Comparison of ENCODE assay signal across 3 cellular contexts in the genomic region with DNA sequence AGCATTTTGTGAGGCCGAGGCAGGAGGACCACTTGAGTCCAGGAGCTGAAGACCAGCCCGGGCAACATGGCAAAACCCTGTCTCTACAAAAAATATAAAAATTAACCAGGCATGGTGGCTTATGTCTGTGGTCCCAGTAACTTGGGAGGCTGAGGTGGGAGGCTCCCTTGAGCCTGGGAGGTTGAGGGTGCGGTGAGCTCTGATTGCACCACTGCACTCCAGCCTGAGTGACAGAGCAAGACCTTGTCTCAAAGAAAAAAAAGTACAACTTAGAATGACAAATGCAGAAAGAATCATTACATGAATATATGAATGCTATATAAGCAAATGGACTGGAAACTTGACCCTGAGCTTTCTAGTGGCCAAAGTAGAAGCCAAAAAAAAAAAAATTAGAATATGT.
TF ChIP-seq lines count a peak whose summit lies in the region.

No MANE protein-coding gene starts in this region.

TF ChIP-seq in HEK293T, 16 proteins besides CTCF, POLR2A, EP300 and RAD21:
- TF ChIP-seq, protein P1, sequence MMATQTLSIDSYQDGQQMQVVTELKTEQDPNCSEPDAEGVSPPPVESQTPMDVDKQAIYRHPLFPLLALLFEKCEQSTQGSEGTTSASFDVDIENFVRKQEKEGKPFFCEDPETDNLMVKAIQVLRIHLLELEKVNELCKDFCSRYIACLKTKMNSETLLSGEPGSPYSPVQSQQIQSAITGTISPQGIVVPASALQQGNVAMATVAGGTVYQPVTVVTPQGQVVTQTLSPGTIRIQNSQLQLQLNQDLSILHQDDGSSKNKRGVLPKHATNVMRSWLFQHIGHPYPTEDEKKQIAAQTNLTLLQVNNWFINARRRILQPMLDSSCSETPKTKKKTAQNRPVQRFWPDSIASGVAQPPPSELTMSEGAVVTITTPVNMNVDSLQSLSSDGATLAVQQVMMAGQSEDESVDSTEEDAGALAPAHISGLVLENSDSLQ (IDR thresholded peaks at IDR 0.05), result 0 out of 2 replicates have a peak, but pooled peaks have one; percentile 23
- no peak for TF ChIP-seq LEF1 (IDR thresholded peaks at IDR 0.05; ENCODE audit: borderline replicate concordance)
TF ChIP-seq in HEK293T: peak in this region for 1.

TF ChIP-seq in K562, 482 proteins besides CTCF, POLR2A, EP300 and RAD21 (continued from another document):
- no peak for TF ChIP-seq ARHGAP35 (IDR thresholded peaks at IDR 0.05; ENCODE audit: partially characterized antibody)
- TF ChIP-seq RFX7 (CRISPR knock-in tag; IDR thresholded peaks at IDR 0.05), result no peak
- TF ChIP-seq, protein P2, sequence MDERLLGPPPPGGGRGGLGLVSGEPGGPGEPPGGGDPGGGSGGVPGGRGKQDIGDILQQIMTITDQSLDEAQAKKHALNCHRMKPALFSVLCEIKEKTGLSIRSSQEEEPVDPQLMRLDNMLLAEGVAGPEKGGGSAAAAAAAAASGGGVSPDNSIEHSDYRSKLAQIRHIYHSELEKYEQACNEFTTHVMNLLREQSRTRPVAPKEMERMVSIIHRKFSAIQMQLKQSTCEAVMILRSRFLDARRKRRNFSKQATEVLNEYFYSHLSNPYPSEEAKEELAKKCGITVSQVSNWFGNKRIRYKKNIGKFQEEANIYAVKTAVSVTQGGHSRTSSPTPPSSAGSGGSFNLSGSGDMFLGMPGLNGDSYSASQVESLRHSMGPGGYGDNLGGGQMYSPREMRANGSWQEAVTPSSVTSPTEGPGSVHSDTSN (CRISPR knock-in tag; IDR thresholded peaks at IDR 0.05; ENCODE audit: low read depth), result no peak
- TF ChIP-seq, protein P2 (tag; conservative IDR thresholded peaks at IDR 0.05; ENCODE audit: low read depth), result 0 out of 2 replicates have a peak, but pooled peaks have one; percentile 28
- TF ChIP-seq SIX5 (IDR thresholded peaks at IDR 0.05; ENCODE audit: borderline replicate concordance in 1 of 2, insufficient read depth in 1 of 2, low read depth in 1 of 2, low read length in 2 of 2), result no peak
- TF ChIP-seq SIN3A (IDR thresholded peaks at IDR 0.05; ENCODE audit: borderline replicate concordance in 2 of 2, control insufficient read depth in 1 of 2, low read depth in 2 of 2, low read length in 2 of 2), result no peak
- no peak for TF ChIP-seq NUFIP1 (IDR thresholded peaks at IDR 0.05; ENCODE audit: partially characterized antibody)
- peak; percentile 44; the same call in 1 of the 2 replicates for TF ChIP-seq CEBPB (tag; IDR thresholded peaks at IDR 0.05)
- no peak for TF ChIP-seq TRIM28 (IDR thresholded peaks at IDR 0.05)
- no peak for TF ChIP-seq ARID2 (IDR thresholded peaks at IDR 0.05)
- TF ChIP-seq, protein P1 (IDR thresholded peaks at IDR 0.05), result peak; percentile 83
- no peak for TF ChIP-seq ZNF780A (CRISPR knock-in tag; IDR thresholded peaks at IDR 0.05)
- TF ChIP-seq SREBF2 (CRISPR knock-in tag; IDR thresholded peaks at IDR 0.05), result no peak
- TF ChIP-seq TCF3 (CRISPR knock-in tag; IDR thresholded peaks at IDR 0.05), result no peak
- no peak for TF ChIP-seq ZNF766 (CRISPR knock-in tag; conservative IDR thresholded peaks at IDR 0.05)
- TF ChIP-seq, protein P3, sequence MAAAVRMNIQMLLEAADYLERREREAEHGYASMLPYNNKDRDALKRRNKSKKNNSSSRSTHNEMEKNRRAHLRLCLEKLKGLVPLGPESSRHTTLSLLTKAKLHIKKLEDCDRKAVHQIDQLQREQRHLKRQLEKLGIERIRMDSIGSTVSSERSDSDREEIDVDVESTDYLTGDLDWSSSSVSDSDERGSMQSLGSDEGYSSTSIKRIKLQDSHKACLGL (CRISPR knock-in tag; IDR thresholded peaks at IDR 0.05; ENCODE audit: borderline replicate concordance, poor library complexity, severe bottlenecking), result no peak

TF ChIP-seq in GM12891, 5 proteins besides CTCF, POLR2A, EP300 and RAD21 (continued from another document):
- no peak for TF ChIP-seq TAF1 (IDR thresholded peaks at IDR 0.05; ENCODE audit: low read depth, low read length)
- no peak for TF ChIP-seq SPI1 (IDR thresholded peaks at IDR 0.05; ENCODE audit: low read depth, low read length)
- no peak for TF ChIP-seq POLR2AphosphoS5 (IDR thresholded peaks at IDR 0.05; ENCODE audit: low read depth, low read length)
